1 cellular context compared by ENCODE assay signal in the genomic region with DNA sequence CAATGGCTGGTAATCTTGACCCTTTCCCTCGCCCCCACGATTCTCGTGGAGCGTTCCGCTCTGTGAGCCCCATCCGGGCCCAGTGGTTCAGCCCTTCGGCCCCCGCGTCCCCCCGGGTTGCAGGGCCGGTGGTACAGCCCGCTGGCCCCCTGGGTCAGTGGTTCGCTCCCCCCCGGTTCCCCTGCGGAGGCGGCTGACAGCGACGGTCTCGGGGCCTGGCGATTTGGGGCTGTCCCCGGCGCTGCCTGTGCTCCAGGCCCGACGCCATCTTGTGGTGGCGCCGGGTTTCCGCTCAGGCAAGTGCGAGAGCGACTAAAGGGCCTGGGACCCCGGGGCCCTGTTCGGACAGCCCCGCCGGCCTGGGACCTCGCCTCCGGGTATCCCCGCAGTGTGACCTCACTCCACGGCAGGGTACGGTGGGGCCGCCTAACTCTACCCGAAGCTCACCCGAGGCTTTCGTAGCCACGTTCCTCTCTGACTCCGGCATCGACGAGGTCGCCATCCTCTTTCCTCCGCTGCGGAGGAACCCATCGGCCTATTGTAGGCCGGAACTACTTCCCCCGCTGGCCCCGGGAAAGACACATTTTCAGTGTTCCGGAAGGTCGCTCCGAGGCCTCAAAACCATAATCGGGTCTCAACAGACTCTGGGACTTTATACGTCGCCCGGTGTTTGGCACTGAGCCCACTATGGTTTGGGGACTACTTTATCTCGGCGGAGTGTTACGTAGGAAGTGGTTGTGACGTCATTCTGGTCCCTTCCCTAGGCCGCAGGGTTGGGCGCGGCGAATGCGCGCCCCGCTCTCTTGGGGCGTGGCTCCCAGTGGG.
TF ChIP-seq lines count a peak whose summit lies in the region.

A gene with protein sequence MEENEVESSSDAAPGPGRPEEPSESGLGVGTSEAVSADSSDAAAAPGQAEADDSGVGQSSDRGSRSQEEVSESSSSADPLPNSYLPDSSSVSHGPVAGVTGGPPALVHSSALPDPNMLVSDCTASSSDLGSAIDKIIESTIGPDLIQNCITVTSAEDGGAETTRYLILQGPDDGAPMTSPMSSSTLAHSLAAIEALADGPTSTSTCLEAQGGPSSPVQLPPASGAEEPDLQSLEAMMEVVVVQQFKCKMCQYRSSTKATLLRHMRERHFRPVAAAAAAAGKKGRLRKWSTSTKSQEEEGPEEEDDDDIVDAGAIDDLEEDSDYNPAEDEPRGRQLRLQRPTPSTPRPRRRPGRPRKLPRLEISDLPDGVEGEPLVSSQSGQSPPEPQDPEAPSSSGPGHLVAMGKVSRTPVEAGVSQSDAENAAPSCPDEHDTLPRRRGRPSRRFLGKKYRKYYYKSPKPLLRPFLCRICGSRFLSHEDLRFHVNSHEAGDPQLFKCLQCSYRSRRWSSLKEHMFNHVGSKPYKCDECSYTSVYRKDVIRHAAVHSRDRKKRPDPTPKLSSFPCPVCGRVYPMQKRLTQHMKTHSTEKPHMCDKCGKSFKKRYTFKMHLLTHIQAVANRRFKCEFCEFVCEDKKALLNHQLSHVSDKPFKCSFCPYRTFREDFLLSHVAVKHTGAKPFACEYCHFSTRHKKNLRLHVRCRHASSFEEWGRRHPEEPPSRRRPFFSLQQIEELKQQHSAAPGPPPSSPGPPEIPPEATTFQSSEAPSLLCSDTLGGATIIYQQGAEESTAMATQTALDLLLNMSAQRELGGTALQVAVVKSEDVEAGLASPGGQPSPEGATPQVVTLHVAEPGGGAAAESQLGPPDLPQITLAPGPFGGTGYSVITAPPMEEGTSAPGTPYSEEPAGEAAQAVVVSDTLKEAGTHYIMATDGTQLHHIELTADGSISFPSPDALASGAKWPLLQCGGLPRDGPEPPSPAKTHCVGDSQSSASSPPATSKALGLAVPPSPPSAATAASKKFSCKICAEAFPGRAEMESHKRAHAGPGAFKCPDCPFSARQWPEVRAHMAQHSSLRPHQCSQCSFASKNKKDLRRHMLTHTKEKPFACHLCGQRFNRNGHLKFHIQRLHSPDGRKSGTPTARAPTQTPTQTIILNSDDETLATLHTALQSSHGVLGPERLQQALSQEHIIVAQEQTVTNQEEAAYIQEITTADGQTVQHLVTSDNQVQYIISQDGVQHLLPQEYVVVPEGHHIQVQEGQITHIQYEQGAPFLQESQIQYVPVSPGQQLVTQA (N-terminal part only) (minus strand): TSS at position 529 of the 825 bp plus-strand sequence. CDS start 793 bp downstream, outside the sequence.

TF ChIP-seq in HEK293, 187 proteins besides CTCF, POLR2A, EP300 and RAD21 (continued from another document and continues in another):
- TF ChIP-seq, protein P1, sequence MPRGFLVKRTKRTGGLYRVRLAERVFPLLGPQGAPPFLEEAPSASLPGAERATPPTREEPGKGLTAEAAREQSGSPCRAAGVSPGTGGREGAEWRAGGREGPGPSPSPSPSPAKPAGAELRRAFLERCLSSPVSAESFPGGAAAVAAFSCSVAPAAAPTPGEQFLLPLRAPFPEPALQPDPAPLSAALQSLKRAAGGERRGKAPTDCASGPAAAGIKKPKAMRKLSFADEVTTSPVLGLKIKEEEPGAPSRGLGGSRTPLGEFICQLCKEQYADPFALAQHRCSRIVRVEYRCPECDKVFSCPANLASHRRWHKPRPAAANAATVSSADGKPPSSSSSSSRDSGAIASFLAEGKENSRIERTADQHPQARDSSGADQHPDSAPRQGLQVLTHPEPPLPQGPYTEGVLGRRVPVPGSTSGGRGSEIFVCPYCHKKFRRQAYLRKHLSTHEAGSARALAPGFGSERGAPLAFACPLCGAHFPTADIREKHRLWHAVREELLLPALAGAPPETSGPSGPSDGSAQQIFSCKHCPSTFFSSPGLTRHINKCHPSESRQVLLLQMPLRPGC (tag by site-specific recombination; IDR thresholded peaks at IDR 0.05): peak; percentile 93
- TF ChIP-seq, protein P2, sequence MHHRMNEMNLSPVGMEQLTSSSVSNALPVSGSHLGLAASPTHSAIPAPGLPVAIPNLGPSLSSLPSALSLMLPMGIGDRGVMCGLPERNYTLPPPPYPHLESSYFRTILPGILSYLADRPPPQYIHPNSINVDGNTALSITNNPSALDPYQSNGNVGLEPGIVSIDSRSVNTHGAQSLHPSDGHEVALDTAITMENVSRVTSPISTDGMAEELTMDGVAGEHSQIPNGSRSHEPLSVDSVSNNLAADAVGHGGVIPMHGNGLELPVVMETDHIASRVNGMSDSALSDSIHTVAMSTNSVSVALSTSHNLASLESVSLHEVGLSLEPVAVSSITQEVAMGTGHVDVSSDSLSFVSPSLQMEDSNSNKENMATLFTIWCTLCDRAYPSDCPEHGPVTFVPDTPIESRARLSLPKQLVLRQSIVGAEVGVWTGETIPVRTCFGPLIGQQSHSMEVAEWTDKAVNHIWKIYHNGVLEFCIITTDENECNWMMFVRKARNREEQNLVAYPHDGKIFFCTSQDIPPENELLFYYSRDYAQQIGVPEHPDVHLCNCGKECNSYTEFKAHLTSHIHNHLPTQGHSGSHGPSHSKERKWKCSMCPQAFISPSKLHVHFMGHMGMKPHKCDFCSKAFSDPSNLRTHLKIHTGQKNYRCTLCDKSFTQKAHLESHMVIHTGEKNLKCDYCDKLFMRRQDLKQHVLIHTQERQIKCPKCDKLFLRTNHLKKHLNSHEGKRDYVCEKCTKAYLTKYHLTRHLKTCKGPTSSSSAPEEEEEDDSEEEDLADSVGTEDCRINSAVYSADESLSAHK (tag by site-specific recombination; IDR thresholded peaks at IDR 0.05): peak; percentile 83
- TF ChIP-seq SP7 (tag by site-specific recombination; IDR thresholded peaks at IDR 0.05) (peak; percentile 98), WT1 (tag by site-specific recombination; IDR thresholded peaks at IDR 0.05) (peak; percentile 71), BCL11B (tag by site-specific recombination; IDR thresholded peaks at IDR 0.05; ENCODE audit: low read depth) (peak; percentile 66; the same call in 1 of the 2 replicates), ZNF266 (tag by site-specific recombination; IDR thresholded peaks at IDR 0.05; ENCODE audit: low read depth) (no peak), HOXA7 (CRISPR knock-in tag; IDR thresholded peaks at IDR 0.05; ENCODE audit: borderline replicate concordance) (no peak), ZNF791 (tag by site-specific recombination; IDR thresholded peaks at IDR 0.05) (no peak), ZNF530 (tag by site-specific recombination; IDR thresholded peaks at IDR 0.05; ENCODE audit: low read depth) (no peak), SALL2 (tag by site-specific recombination; IDR thresholded peaks at IDR 0.05; ENCODE audit: borderline replicate concordance) (peak; percentile 97), ZNF19 (tag by site-specific recombination; IDR thresholded peaks at IDR 0.05; ENCODE audit: low read depth) (0 out of 2 replicates have a peak, but pooled peaks have one; percentile 10), ZNF2 (tag by site-specific recombination; IDR thresholded peaks at IDR 0.05) (peak; percentile 97), ZSCAN23 (tag by site-specific recombination; IDR thresholded peaks at IDR 0.05) (peak; percentile 99), ZNF785 (tag by site-specific recombination; IDR thresholded peaks at IDR 0.05) (peak; percentile 67; the same call in 1 of the 2 replicates), ZNF626 (tag by site-specific recombination; IDR thresholded peaks at IDR 0.05) (no peak), ZNF837 (tag by site-specific recombination; IDR thresholded peaks at IDR 0.05) (no peak), ZNF202 (tag by site-specific recombination; IDR thresholded peaks at IDR 0.05; ENCODE audit: borderline replicate concordance) (no peak), ZSCAN30 (tag by site-specific recombination; IDR thresholded peaks at IDR 0.05) (peak; percentile 58; the same call in 1 of the 2 replicates), ZSCAN16 (tag by site-specific recombination; IDR thresholded peaks at IDR 0.05) (no peak), ZNF157 (tag by site-specific recombination; IDR thresholded peaks at IDR 0.05) (no peak), ZNF521 (tag by site-specific recombination; IDR thresholded peaks at IDR 0.05) (no peak), GLI4 (tag by site-specific recombination; IDR thresholded peaks at IDR 0.05) (peak; percentile 63; the same call in 1 of the 2 replicates), ZBTB48 (tag by site-specific recombination; IDR thresholded peaks at IDR 0.05) (peak; percentile 96), ZNF292 (tag by site-specific recombination; IDR thresholded peaks at IDR 0.05; ENCODE audit: borderline replicate concordance, low read depth) (no peak), ZNF548 (tag by site-specific recombination; IDR thresholded peaks at IDR 0.05) (no peak), ZNF324 (tag by site-specific recombination; IDR thresholded peaks at IDR 0.05) (peak; percentile 100), ZEB2 (tag by site-specific recombination; IDR thresholded peaks at IDR 0.05) (peak; percentile 99), ZNF677 (tag by site-specific recombination; IDR thresholded peaks at IDR 0.05) (no peak), ZNF274 (IDR thresholded peaks at IDR 0.05; ENCODE audit: low read length) (no peak), ZNF274 (tag by site-specific recombination; IDR thresholded peaks at IDR 0.05; ENCODE audit: borderline replicate concordance) (no peak), GLIS2 (tag by site-specific recombination; IDR thresholded peaks at IDR 0.05) (peak; percentile 99), HOXD13 (CRISPR knock-in tag; IDR thresholded peaks at IDR 0.05; ENCODE audit: borderline replicate concordance) (no peak), ZNF561 (tag by site-specific recombination; IDR thresholded peaks at IDR 0.05; ENCODE audit: borderline replicate concordance) (peak; percentile 99), ZNF426 (tag by site-specific recombination; IDR thresholded peaks at IDR 0.05) (no peak)
- TF ChIP-seq, protein P3, sequence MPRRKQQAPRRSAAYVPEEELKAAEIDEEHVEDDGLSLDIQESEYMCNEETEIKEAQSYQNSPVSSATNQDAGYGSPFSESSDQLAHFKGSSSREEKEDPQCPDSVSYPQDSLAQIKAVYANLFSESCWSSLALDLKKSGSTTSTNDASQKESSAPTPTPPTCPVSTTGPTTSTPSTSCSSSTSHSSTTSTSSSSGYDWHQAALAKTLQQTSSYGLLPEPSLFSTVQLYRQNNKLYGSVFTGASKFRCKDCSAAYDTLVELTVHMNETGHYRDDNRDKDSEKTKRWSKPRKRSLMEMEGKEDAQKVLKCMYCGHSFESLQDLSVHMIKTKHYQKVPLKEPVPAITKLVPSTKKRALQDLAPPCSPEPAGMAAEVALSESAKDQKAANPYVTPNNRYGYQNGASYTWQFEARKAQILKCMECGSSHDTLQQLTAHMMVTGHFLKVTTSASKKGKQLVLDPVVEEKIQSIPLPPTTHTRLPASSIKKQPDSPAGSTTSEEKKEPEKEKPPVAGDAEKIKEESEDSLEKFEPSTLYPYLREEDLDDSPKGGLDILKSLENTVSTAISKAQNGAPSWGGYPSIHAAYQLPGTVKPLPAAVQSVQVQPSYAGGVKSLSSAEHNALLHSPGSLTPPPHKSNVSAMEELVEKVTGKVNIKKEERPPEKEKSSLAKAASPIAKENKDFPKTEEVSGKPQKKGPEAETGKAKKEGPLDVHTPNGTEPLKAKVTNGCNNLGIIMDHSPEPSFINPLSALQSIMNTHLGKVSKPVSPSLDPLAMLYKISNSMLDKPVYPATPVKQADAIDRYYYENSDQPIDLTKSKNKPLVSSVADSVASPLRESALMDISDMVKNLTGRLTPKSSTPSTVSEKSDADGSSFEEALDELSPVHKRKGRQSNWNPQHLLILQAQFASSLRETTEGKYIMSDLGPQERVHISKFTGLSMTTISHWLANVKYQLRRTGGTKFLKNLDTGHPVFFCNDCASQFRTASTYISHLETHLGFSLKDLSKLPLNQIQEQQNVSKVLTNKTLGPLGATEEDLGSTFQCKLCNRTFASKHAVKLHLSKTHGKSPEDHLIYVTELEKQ (tag by site-specific recombination; IDR thresholded peaks at IDR 0.05; ENCODE audit: borderline replicate concordance): peak; percentile 79; the same call in 1 of the 2 replicates
- TF ChIP-seq, protein P4, sequence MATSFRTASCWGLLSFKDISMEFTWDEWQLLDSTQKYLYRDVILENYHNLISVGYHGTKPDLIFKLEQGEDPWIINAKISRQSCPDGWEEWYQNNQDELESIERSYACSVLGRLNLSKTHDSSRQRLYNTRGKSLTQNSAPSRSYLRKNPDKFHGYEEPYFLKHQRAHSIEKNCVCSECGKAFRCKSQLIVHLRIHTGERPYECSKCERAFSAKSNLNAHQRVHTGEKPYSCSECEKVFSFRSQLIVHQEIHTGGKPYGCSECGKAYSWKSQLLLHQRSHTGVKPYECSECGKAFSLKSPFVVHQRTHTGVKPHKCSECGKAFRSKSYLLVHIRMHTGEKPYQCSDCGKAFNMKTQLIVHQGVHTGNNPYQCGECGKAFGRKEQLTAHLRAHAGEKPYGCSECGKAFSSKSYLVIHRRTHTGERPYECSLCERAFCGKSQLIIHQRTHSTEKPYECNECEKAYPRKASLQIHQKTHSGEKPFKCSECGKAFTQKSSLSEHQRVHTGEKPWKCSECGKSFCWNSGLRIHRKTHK (tag by site-specific recombination; IDR thresholded peaks at IDR 0.05): peak; percentile 53; the same call in 1 of the 2 replicates
- TF ChIP-seq, protein P5, sequence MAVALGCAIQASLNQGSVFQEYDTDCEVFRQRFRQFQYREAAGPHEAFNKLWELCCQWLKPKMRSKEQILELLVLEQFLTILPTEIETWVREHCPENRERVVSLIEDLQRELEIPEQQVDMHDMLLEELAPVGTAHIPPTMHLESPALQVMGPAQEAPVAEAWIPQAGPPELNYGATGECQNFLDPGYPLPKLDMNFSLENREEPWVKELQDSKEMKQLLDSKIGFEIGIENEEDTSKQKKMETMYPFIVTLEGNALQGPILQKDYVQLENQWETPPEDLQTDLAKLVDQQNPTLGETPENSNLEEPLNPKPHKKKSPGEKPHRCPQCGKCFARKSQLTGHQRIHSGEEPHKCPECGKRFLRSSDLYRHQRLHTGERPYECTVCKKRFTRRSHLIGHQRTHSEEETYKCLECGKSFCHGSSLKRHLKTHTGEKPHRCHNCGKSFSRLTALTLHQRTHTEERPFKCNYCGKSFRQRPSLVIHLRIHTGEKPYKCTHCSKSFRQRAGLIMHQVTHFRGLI (tag by site-specific recombination; IDR thresholded peaks at IDR 0.05): peak; percentile 100
- TF ChIP-seq, protein P6, sequence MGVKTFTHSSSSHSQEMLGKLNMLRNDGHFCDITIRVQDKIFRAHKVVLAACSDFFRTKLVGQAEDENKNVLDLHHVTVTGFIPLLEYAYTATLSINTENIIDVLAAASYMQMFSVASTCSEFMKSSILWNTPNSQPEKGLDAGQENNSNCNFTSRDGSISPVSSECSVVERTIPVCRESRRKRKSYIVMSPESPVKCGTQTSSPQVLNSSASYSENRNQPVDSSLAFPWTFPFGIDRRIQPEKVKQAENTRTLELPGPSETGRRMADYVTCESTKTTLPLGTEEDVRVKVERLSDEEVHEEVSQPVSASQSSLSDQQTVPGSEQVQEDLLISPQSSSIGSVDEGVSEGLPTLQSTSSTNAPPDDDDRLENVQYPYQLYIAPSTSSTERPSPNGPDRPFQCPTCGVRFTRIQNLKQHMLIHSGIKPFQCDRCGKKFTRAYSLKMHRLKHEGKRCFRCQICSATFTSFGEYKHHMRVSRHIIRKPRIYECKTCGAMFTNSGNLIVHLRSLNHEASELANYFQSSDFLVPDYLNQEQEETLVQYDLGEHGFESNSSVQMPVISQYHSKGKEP (tag by site-specific recombination; IDR thresholded peaks at IDR 0.05): 0 out of 2 replicates have a peak, but pooled peaks have one; percentile 26
- TF ChIP-seq, protein P7, sequence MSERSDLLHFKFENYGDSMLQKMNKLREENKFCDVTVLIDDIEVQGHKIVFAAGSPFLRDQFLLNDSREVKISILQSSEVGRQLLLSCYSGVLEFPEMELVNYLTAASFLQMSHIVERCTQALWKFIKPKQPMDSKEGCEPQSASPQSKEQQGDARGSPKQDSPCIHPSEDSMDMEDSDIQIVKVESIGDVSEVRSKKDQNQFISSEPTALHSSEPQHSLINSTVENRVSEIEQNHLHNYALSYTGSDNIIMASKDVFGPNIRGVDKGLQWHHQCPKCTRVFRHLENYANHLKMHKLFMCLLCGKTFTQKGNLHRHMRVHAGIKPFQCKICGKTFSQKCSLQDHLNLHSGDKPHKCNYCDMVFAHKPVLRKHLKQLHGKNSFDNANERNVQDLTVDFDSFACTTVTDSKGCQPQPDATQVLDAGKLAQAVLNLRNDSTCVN (tag by site-specific recombination; optimal IDR thresholded peaks at IDR 0.05): peak; percentile 94
